8 cellular contexts compared by ENCODE assay signal in genomic region chr2:6866239-6866745, GRCh38. TPM values are rescaled to one million over a fixed set of nuclear protein-coding genes. Genes with fewer than 3 reads are reported as not detected.
DNase-seq lines count a peak whose midpoint lies in the region; ATAC-seq, FAIRE-seq and TF ChIP-seq lines count a peak whose summit lies in the region.

No MANE protein-coding gene starts in this region.

- peak overlapping the region; percentile 61 to 74 for H3K4me3 ChIP-seq in cardiac fibroblast (replicated peaks in 1 of 2; ENCODE audit: low read depth in 2 of 2, low read length in 2 of 2)

- H3K9ac ChIP-seq in ES-I3 (ENCODE audit: low read depth, low read length) = peak overlapping the region; percentile 76; the same call in 1 of the 2 replicates

- TF ChIP-seq CTCF in cardiac fibroblast (IDR thresholded peaks at IDR 0.05; ENCODE audit: low read depth, low read length) = peak; percentile 16

- ATAC-seq in GM21423 (IDR thresholded peaks at IDR 0.05; ENCODE audit: unreplicated experiment) (peak; percentile 46), left lobe of liver (peak; percentile 70)

- in situ Hi-C loops in SK-MEL-5 (cut with HindIII; ENCODE audit: low pct_unique_long_range_greater_than_20kb, low sequenced_read_pairs) = no loop called here

- DNase-seq in HuH-7 (ENCODE audit: low spot score) (peak; percentile 57), SK-MEL-5 (ENCODE audit: low read depth, low spot score) (peak; percentile 48), cardiac fibroblast (ENCODE audit: low read depth in 2 of 2) (peak; percentile 9 to 42), left lobe of liver (ENCODE audit: low spot score) (no peak), H54 (ENCODE audit: insufficient read length, low spot score) (no peak)
- peak; percentile 17 for DNase-seq in stimulated activated naive CD4-positive, alpha-beta T cell treated with Interleukin-2 at 50 U/mL for 16 hours (lab: John Stamatoyannopoulos, UW)

- no peaks in the 10 kb centered on the region for H3K36me3 ChIP-seq in ES-I3 (ENCODE audit: insufficient read depth, low read length)

- no peaks in the 10 kb centered on the region for H3K9me3 ChIP-seq in ES-I3 (ENCODE audit: control insufficient read depth, insufficient read depth, low read length)

- FAIRE-seq in H54 (lab: Jason Lieb, UNC) = no peak

- H3K4me1 ChIP-seq in ES-I3 (ENCODE audit: insufficient read depth, low read length) = no peaks in the 10 kb centered on the region

- TF ChIP-seq POLR2A in H54 (IDR thresholded peaks at IDR 0.05; ENCODE audit: low read depth, low read length) = no peak

RNA-seq across cellular contexts. Expression of gene CMPK2, which starts 0.6 kb away (rescaled TPM):
- 2.6 and 3.8 TPM in 2 replicates for total RNA-seq in SK-MEL-5 (2014; rRNA removed; shearing (Covaris generic))
- 1.3 and 2.9 TPM in 2 replicates for polyA plus RNA-seq in SK-MEL-5 (2015; cell fraction: cytosol; rRNA removed)
- 0.62 TPM in 1 of 2 replicates, not detected in the other for polyA plus RNA-seq in SK-MEL-5 (2015; cell fraction: nucleus; rRNA removed)
- total RNA-seq in left lobe of liver = 3.2 TPM

RNA-seq across cellular contexts. Expression of gene RSAD2, which starts 11.3 kb away (rescaled TPM):
- 0.48 TPM in 1 of 2 replicates, not detected in the other for total RNA-seq in SK-MEL-5 (2014; rRNA removed; shearing (Covaris generic))
- 0.04 TPM in 1 of 2 replicates, not detected in the other for polyA plus RNA-seq in SK-MEL-5 (2015; cell fraction: cytosol; rRNA removed)
- polyA plus RNA-seq in SK-MEL-5 (2015; cell fraction: nucleus; rRNA removed) = 0.16 TPM in 1 of 2 replicates, not detected in the other
- total RNA-seq in left lobe of liver = 1.6 TPM

RNA-seq across cellular contexts. Expression of gene RNF144A, which starts 50.9 kb away (rescaled TPM):
- 83.1 and 85.8 TPM in 2 replicates for total RNA-seq in SK-MEL-5 (2014; rRNA removed; shearing (Covaris generic))
- 97.0 and 97.6 TPM in 2 replicates for polyA plus RNA-seq in SK-MEL-5 (2015; cell fraction: cytosol; rRNA removed)
- polyA plus RNA-seq in SK-MEL-5 (2015; cell fraction: nucleus; rRNA removed) = 63.4 and 78.2 TPM in 2 replicates
- total RNA-seq in left lobe of liver = 3.2 TPM

Comparison
In these comparisons a context has a peak if more than half of its experiments do, and no peak if none do; other contexts are left out.
1. DNase-seq: peak in HuH-7 (single experiment), SK-MEL-5 (single experiment), cardiac fibroblast (2 of 2) and stimulated activated naive CD4-positive, alpha-beta T cell treated with Interleukin-2 at 50 U/mL for 16 hours (single experiment); none in left lobe of liver (single experiment) and H54 (single experiment).
2. RNA of gene RNF144A, which starts 50.9 kb away (total RNA-seq): 83.1 to 85.8 TPM in SK-MEL-5; 3.2 TPM in left lobe of liver (single experiment); every median in the first group is over 10 times any median in the second.